In the genomic region with DNA sequence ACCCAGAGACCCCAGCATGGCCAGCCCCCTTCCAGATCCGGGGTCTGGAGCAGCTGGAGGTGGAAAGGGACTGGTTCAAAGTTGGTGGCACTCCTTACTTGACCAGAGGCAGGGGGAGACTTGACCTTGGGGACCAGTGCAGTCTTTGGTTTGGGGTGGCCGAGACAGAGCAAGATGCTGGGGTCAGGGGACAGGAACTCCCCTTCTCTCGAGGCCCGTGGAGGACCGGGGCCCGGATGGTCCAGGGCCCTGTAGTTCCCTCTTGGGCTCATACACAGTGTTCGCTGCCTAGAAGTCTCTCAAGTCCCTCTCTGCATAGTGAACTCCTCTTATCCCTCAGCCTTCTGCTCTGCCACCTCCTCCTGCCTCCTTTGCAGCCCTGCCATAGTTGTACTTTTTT, we compare ENCODE assay signal across 26 cellular contexts. TPM values are rescaled to one million over a fixed set of nuclear protein-coding genes. Genes with fewer than 3 reads are reported as not detected.
DNase-seq lines count a peak whose midpoint lies in the region; ATAC-seq, FAIRE-seq and TF ChIP-seq lines count a peak whose summit lies in the region.
"Had no signal": no experiment of that assay in that cellular context is flagged by ENCODE, and none has a peak within 500 bp of the region (broad histone marks: within the 10 kb centered on the region; RNA-seq: fewer than 3 reads in every experiment).

No MANE protein-coding gene starts in this region.

- no peak overlapping the region for H3K27ac ChIP-seq in mesenchymal stem cell (ENCODE audit: low read length, poor library complexity, severe bottlenecking)
- H3K27ac ChIP-seq in suprapubic skin, result no peak overlapping the region
- H3K27ac ChIP-seq: A549, HL-60, PC-9, RWPE1, SJSA1 had no signal

- DNase-seq in Right ventricle myocardium inferior (ENCODE audit: missing footprints) (peak; percentile 37), left cardiac atrium (no peak), mesenchymal stem cell (no peak), suprapubic skin (ENCODE audit: low spot score in 2 of 2) (peak; percentile 25 to 48), HTR-8/SVneo (ENCODE audit: insufficient read length, low spot score) (no peak), nucleus accumbens (lab: John Stamatoyannopoulos, UW) (no peak)
- DNase-seq: CD4-positive, alpha-beta memory T cell; DMS53; EL; IMR-90; NCI-H1417 treated with DMSO at 0.1 percent for 48 hours; NCI-H187 treated with DMSO at 0.1 percent for 48 hours; NCI-H345; NCI-H526; PC-9 had no signal

- TF ChIP-seq CTCF in Loucy (conservative IDR thresholded peaks at IDR 0.05; ENCODE audit: low read length) (no peak), suprapubic skin (IDR thresholded peaks at IDR 0.05) (no peak)

- H3K9me3 ChIP-seq in Loucy (ENCODE audit: insufficient read depth, low read depth, low read length), result no peaks in the 10 kb centered on the region
- H3K9me3 ChIP-seq in mesenchymal stem cell (ENCODE audit: control insufficient read depth, low read length), result no peaks in the 10 kb centered on the region
- H3K9me3 ChIP-seq in suprapubic skin, result no peaks in the 10 kb centered on the region
- H3K9me3 ChIP-seq: A549, SJSA1 had no signal

- no peaks in the 10 kb centered on the region for H3K79me2 ChIP-seq in Loucy (ENCODE audit: insufficient read depth, low read length)

- no peak for FAIRE-seq in HTR-8/SVneo (lab: Jason Lieb, UNC)
- FAIRE-seq: A549, GM12892 had no signal

- H2AFZ ChIP-seq in Loucy (ENCODE audit: low read length) (peak overlapping the region; percentile 81; the same call in 1 of the 2 replicates), mesenchymal stem cell (ENCODE audit: low read depth, low read length) (no peak overlapping the region)
- H2AFZ ChIP-seq: PC-9 had no signal

- H2BK15ac ChIP-seq in mesenchymal stem cell (ENCODE audit: low read depth, poor library complexity, severe bottlenecking), result peak overlapping the region; percentile 78

- no peak overlapping the region for H3K14ac ChIP-seq in mesenchymal stem cell (ENCODE audit: low read length in 2 of 2)

- H3F3A ChIP-seq in Loucy (ENCODE audit: low read depth), result no peaks in the 10 kb centered on the region

- no peak for TF ChIP-seq POLR2A in suprapubic skin (IDR thresholded peaks at IDR 0.05)

- no peaks in the 10 kb centered on the region for H3K9me2 ChIP-seq in Loucy (replicated peaks; ENCODE audit: low read depth, low read length)

- no peak for ATAC-seq in Right ventricle myocardium inferior
- ATAC-seq in left cardiac atrium, result no peak
- ATAC-seq in HG02973 (IDR thresholded peaks at IDR 0.05; ENCODE audit: unreplicated experiment), result no peak

- 64% methylated on average over 7 of the region's 7 CpGs for WGBS in mesenchymal stem cell
- 43% methylated on average over 7 of the region's 7 CpGs for WGBS in suprapubic skin

- H2BK120ac ChIP-seq in mesenchymal stem cell (ENCODE audit: low read depth, low read length), result no peak overlapping the region

- H3K23ac ChIP-seq in mesenchymal stem cell (ENCODE audit: low read length in 2 of 2), result no peak overlapping the region

- H3K79me1 ChIP-seq in mesenchymal stem cell (replicated peaks; ENCODE audit: low read length, poor library complexity, severe bottlenecking), result no peaks in the 10 kb centered on the region

- TF ChIP-seq EP300 in suprapubic skin (IDR thresholded peaks at IDR 0.05), result no peak

- H3K36me3 ChIP-seq in Loucy (ENCODE audit: insufficient read depth, low read length), result no peaks in the 10 kb centered on the region
- H3K36me3 ChIP-seq in mesenchymal stem cell (ENCODE audit: control insufficient read depth in 1 of 2, insufficient read depth in 2 of 2, low read depth in 1 of 2, low read length in 2 of 2), result no peaks in the 10 kb centered on the region
- H3K36me3 ChIP-seq in suprapubic skin, result no peaks in the 10 kb centered on the region
- H3K36me3 ChIP-seq: SJSA1 had no signal

- H2BK12ac ChIP-seq in mesenchymal stem cell (ENCODE audit: low read length in 2 of 2), result no peak overlapping the region

- H2AK5ac ChIP-seq in mesenchymal stem cell (ENCODE audit: low read length, severe bottlenecking), result no peak overlapping the region

- H2BK5ac ChIP-seq in mesenchymal stem cell (ENCODE audit: low read depth, low read length, poor library complexity, severe bottlenecking), result no peak overlapping the region

- no peak overlapping the region for H4K8ac ChIP-seq in mesenchymal stem cell (ENCODE audit: low read length)

- H3K4ac ChIP-seq in mesenchymal stem cell (ENCODE audit: low read depth in 1 of 2, low read length in 2 of 2), result no peak overlapping the region

- intact Hi-C loops in Right ventricle myocardium inferior (cut with DNase I) (no loop called here), left cardiac atrium (cut with DNase I) (no loop called here)

- H4K20me1 ChIP-seq in Loucy (ENCODE audit: insufficient read depth, low read length, poor library complexity, severe bottlenecking), result no peaks in the 10 kb centered on the region

- no peak overlapping the region for H3K18ac ChIP-seq in mesenchymal stem cell (ENCODE audit: low read depth in 1 of 2, low read length in 2 of 2)

- H3K9ac ChIP-seq in Loucy (ENCODE audit: low read depth, low read length, poor library complexity, severe bottlenecking), result no peak overlapping the region
- no peak overlapping the region for H3K9ac ChIP-seq in mesenchymal stem cell (ENCODE audit: low read length)

- peak overlapping the region; percentile 29 for H3K4me3 ChIP-seq in Loucy (ENCODE audit: low read length, poor library complexity, severe bottlenecking)
- no peak overlapping the region for H3K4me3 ChIP-seq in mesenchymal stem cell (ENCODE audit: insufficient read depth in 1 of 2, low read depth in 1 of 2, low read length in 2 of 2)
- H3K4me3 ChIP-seq in suprapubic skin, result no peak overlapping the region
- H3K4me3 ChIP-seq: A549, PC-9, SJSA1 had no signal

- H3K4me1 ChIP-seq in Loucy (ENCODE audit: insufficient read depth, low read length, poor library complexity, severe bottlenecking) (no peaks in the 10 kb centered on the region), mesenchymal stem cell (ENCODE audit: control insufficient read depth, insufficient read depth, low read depth, low read length) (peaks cover 2% of the 10 kb centered on the region), suprapubic skin (peaks cover 11% of the 10 kb centered on the region)
- H3K4me1 ChIP-seq: A549 had no signal

- no peak overlapping the region for H4K91ac ChIP-seq in mesenchymal stem cell (ENCODE audit: low read length)

- peak overlapping the region; percentile 50 for H3K4me2 ChIP-seq in Loucy (ENCODE audit: low read depth, low read length, poor library complexity, severe bottlenecking)
- no peak overlapping the region for H3K4me2 ChIP-seq in mesenchymal stem cell (ENCODE audit: low read length, poor library complexity, severe bottlenecking)
- H3K4me2 ChIP-seq: A549, PC-9 had no signal

- H3K27me3 ChIP-seq in Loucy (ENCODE audit: insufficient read depth, low read length, poor library complexity, severe bottlenecking) (no peaks in the 10 kb centered on the region), mesenchymal stem cell (ENCODE audit: control insufficient read depth in 1 of 2, insufficient read depth in 1 of 2, low read length in 2 of 2) (peaks cover 23 to 85% of the 10 kb centered on the region in 2 experiments), suprapubic skin (peaks cover 85% of the 10 kb centered on the region)

RNA-seq across cellular contexts. Expression of a gene that starts 0.6 kb away (rescaled TPM):
- total RNA-seq in Right ventricle myocardium inferior (not detected), left cardiac atrium (not detected), suprapubic skin (not detected)
- not detected for polyA plus RNA-seq in mesenchymal stem cell (2013, experiment 1 of 2)
- not detected for polyA plus RNA-seq in mesenchymal stem cell (2013, experiment 2 of 2)
- total RNA-seq: CD4-positive, alpha-beta memory T cell; HT1080; IMR-90; MCF 10A; SJSA1 had no signal
- polyA plus RNA-seq: BJ; CD4-positive, alpha-beta memory T cell; IMR-90 had no signal

RNA-seq across cellular contexts. Expression of a gene that starts 10.3 kb away (rescaled TPM):
- total RNA-seq in Right ventricle myocardium inferior (not detected), left cardiac atrium (not detected), suprapubic skin (not detected)
- not detected for polyA plus RNA-seq in mesenchymal stem cell (2013, experiment 1 of 2)
- polyA plus RNA-seq in mesenchymal stem cell (2013, experiment 2 of 2), result not detected
- total RNA-seq: CD4-positive, alpha-beta memory T cell; H4; HT1080; IMR-90; MCF 10A; PC-9; SJSA1 had no signal
- polyA plus RNA-seq: A549; BJ; CD4-positive, alpha-beta memory T cell; IMR-90 had no signal

RNA-seq across cellular contexts. Expression of a gene that starts 10.9 kb away (rescaled TPM):
- total RNA-seq in Right ventricle myocardium inferior (336 TPM), left cardiac atrium (100 to 1,000 TPM; 262 to 270 TPM), suprapubic skin (100 to 1,000 TPM; 174 to 249 (median 213) TPM)
- 154 TPM for polyA plus RNA-seq in mesenchymal stem cell (2013, experiment 1 of 2)
- 152 TPM for polyA plus RNA-seq in mesenchymal stem cell (2013, experiment 2 of 2)

RNA-seq across cellular contexts. Expression of a gene that starts 29.1 kb away (rescaled TPM):
- total RNA-seq in Right ventricle myocardium inferior (not detected), left cardiac atrium (not detected), suprapubic skin (1 to 10 TPM in 2 of 4 donors, under 1 TPM in 1, not detected in 1; 0.87 to 7.6 (median 1.3) TPM)
- polyA plus RNA-seq in mesenchymal stem cell (2013, experiment 1 of 2), result not detected
- polyA plus RNA-seq in mesenchymal stem cell (2013, experiment 2 of 2), result not detected
- total RNA-seq: H4, HT1080, IMR-90, SJSA1 had no signal

RNA-seq across cellular contexts. Expression of a gene that starts 35.5 kb away (rescaled TPM):
- 239 TPM for total RNA-seq in Right ventricle myocardium inferior
- 100 to 1,000 TPM; 266 to 321 TPM for total RNA-seq in left cardiac atrium
- polyA plus RNA-seq in mesenchymal stem cell (2013, experiment 1 of 2), result 290 TPM
- 246 TPM for polyA plus RNA-seq in mesenchymal stem cell (2013, experiment 2 of 2)
- total RNA-seq in suprapubic skin, result 1,000 to 10,000 TPM in 1 of 4 donors, 100 to 1,000 TPM in 3; 484 to 1,595 (median 654) TPM

Comparison
In these comparisons a context has a peak if more than half of its experiments do, and no peak if none do; other contexts are left out.
1. DNase-seq: peak in Right ventricle myocardium inferior (single experiment) and suprapubic skin (2 of 2); none in left cardiac atrium (single experiment), mesenchymal stem cell (single experiment), HTR-8/SVneo (single experiment) and nucleus accumbens (0 of 56).